ENCODE assay signal across 1 cellular context in the genomic region with DNA sequence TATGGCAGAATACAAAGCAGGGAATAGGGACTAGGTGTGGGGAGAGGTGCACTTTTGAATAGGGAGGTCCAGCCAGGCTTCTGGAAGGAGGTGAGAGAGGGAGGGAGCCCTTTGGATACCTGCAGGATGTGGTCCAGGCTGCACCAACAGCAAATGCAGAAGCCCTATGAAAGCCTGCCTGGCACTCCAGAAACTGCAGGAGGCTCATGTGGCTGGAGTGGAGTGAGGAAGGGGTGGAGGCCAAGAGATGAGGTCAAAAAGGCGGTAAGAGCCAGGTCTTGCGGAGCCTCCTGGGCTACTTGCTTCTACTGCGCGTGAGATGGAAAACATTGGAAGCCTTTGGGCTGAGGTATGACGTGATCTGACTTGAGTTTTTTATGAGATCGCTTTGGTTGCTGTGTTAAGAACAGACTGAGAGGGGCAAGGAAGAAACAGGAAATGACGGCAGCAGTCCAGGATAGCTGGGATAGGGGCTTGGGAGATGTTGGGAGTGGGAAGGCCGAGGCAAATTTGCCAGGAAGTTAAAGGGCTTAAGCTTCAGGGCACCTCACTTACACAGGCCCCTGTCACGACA.
TF ChIP-seq lines count a peak whose summit lies in the region.

No MANE protein-coding gene starts in this region.

TF ChIP-seq in GM23338, 12 proteins besides CTCF, POLR2A, EP300 and RAD21 (continued from another document):
- TF ChIP-seq, protein P1, sequence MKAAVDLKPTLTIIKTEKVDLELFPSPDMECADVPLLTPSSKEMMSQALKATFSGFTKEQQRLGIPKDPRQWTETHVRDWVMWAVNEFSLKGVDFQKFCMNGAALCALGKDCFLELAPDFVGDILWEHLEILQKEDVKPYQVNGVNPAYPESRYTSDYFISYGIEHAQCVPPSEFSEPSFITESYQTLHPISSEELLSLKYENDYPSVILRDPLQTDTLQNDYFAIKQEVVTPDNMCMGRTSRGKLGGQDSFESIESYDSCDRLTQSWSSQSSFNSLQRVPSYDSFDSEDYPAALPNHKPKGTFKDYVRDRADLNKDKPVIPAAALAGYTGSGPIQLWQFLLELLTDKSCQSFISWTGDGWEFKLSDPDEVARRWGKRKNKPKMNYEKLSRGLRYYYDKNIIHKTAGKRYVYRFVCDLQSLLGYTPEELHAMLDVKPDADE (IDR thresholded peaks at IDR 0.05) = no peak
TF ChIP-seq in GM23338: peak in this region for 0.
